Comparison of ENCODE assay signal across 19 cellular contexts in the genomic region with DNA sequence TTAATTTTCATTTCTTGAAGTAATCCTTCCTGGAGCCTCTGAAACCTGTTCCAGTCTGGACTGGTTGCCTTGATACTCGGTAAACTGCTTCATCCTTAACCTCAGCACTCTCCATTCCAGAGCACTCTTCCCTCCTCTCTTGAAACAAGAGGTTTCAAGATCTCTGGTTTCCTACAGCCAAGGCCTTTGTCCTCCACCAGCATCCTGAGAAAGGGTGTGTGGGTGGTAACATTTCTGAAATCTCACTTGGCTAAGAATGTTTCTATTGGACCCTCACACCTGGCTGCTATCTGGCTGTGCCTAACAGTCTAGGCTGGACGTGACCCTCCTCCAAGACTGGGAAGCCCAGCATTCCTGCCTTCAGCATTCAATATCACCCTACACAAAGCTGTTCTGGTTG.
A peak's percentile ranks its signal among the peaks of the same experiment; 100 is the strongest.
DNase-seq lines count a peak whose midpoint lies in the region; ATAC-seq and TF ChIP-seq lines count a peak whose summit lies in the region.
"Had no signal": no experiment of that assay in that cellular context is flagged by ENCODE, and none has a peak within 500 bp of the region (broad histone marks: within the 10 kb centered on the region; RNA-seq: fewer than 3 reads in every experiment).

No MANE protein-coding gene starts in this region.

- peaks cover 22% of the 10 kb centered on the region for H3F3A ChIP-seq in PC-9 (ENCODE audit: insufficient read depth, low read depth)

- no peaks in the 10 kb centered on the region for H3K4me1 Mint-ChIP-seq in activated CD8-positive, alpha-beta memory T cell treated with anti-CD3 and anti-CD28 coated beads, Interleukin-2, amount 10 ng/mL, durations not matched to agents 7 days and 5 days

- no peaks in the 10 kb centered on the region for H3K79me2 ChIP-seq in PC-9 (ENCODE audit: low read depth)

- H4K20me1 ChIP-seq in PC-9 (ENCODE audit: insufficient read depth): no peaks in the 10 kb centered on the region

- H3K27me3 Mint-ChIP-seq in activated CD8-positive, alpha-beta memory T cell treated with anti-CD3 and anti-CD28 coated beads, Interleukin-2, amount 10 ng/mL, durations not matched to agents 7 days and 5 days: no peaks in the 10 kb centered on the region

- TF ChIP-seq CTCF in PC-9 (conservative IDR thresholded peaks at IDR 0.05): no peak
- no peak for TF ChIP-seq CTCF in GM20000 (IDR thresholded peaks at IDR 0.05; ENCODE audit: extremely low read depth, missing control alignments)

- peaks cover 24% of the 10 kb centered on the region for H3K4me1 ChIP-seq in PC-9 (replicated peaks; ENCODE audit: insufficient read depth)
- H3K4me1 ChIP-seq: breast epithelium, tibial nerve had no signal

- H3K4me3 Mint-ChIP-seq in activated CD8-positive, alpha-beta memory T cell treated with anti-CD3 and anti-CD28 coated beads, Interleukin-2, amount 10 ng/mL, durations not matched to agents 7 days and 5 days: no peak overlapping the region
- H3K4me3 Mint-ChIP-seq: nephron, WTC11 had no signal

- no peaks in the 10 kb centered on the region for H3K9me3 ChIP-seq in PC-9 (ENCODE audit: insufficient read depth, low read depth)
- H3K9me3 ChIP-seq: breast epithelium, esophagus muscularis mucosa, spleen, tibial nerve had no signal

- H2AFZ ChIP-seq in PC-9: no peak overlapping the region

- no peak overlapping the region for H3K4me3 ChIP-seq in PC-9
- H3K4me3 ChIP-seq: breast epithelium, esophagus muscularis mucosa, spleen, tibial nerve had no signal

- peak overlapping the region; percentile 47 for H3K27ac Mint-ChIP-seq in activated CD8-positive, alpha-beta memory T cell treated with anti-CD3 and anti-CD28 coated beads, Interleukin-2, amount 10 ng/mL, durations not matched to agents 7 days and 5 days

- no TSS peak for BruUV-seq in PC-9 (replicated peaks; lab: Mats Ljungman, UMichigan)

- POLR2A ChIA-PET in PC-9 (lab: Charles Lee; ENCODE audit: unreplicated experiment): no interaction called here

- peaks cover 43% of the 10 kb centered on the region for H3K36me3 Mint-ChIP-seq in activated CD8-positive, alpha-beta memory T cell treated with anti-CD3 and anti-CD28 coated beads, Interleukin-2, amount 10 ng/mL, durations not matched to agents 7 days and 5 days

- peak overlapping the region; percentile 84; the same call in 1 of the 2 replicates for H3K27ac ChIP-seq in PC-9
- H3K27ac ChIP-seq: C4-2B, esophagus muscularis mucosa, tibial nerve had no signal

- intact Hi-C loops in PC-9 (cut with micrococcal nuclease; ENCODE audit: unreplicated experiment): no loop called here
- intact Hi-C loops in sciatic nerve (cut with DNase I): no loop called here

- no peaks in the 10 kb centered on the region for H3K9me2 ChIP-seq in PC-9 (ENCODE audit: insufficient read depth)

- peak overlapping the region; percentile 67; the same call in 1 of the 2 replicates for H3K4me2 ChIP-seq in PC-9

- H3K36me3 ChIP-seq in PC-9 (ENCODE audit: low read depth): no peaks in the 10 kb centered on the region

- CTCF ChIA-PET in activated CD8-positive, alpha-beta memory T cell treated with anti-CD3 and anti-CD28 coated beads, Interleukin-2, amount 10 ng/mL, durations not matched to agents 7 days and 5 days (lab: Charles Lee): interaction anchor here (1.2 kb wide), 1 partner anchor 11 kb away, joined by 3 read pairs; no protein-coding TSS in a partner anchor
- CTCF ChIA-PET in PC-9 (lab: Charles Lee): no interaction called here

- no peaks in the 10 kb centered on the region for H3K9me3 Mint-ChIP-seq in activated CD8-positive, alpha-beta memory T cell treated with anti-CD3 and anti-CD28 coated beads, Interleukin-2, amount 10 ng/mL, durations not matched to agents 7 days and 5 days (ENCODE audit: low read depth)
- H3K9me3 Mint-ChIP-seq: nephron, WTC11 had no signal

- DNase-seq in activated CD8-positive, alpha-beta memory T cell treated with anti-CD3 and anti-CD28 coated beads, Interleukin-2, amount 10 ng/mL, durations not matched to agents 7 days and 5 days: no peak
- no peak for DNase-seq in activated CD8-positive, alpha-beta memory T cell treated with anti-CD3 and anti-CD28 coated beads, Interleukin-2, amount 50 U/mL, for 4 hours
- no peak for DNase-seq in PC-9
- peak; percentile 12 for DNase-seq in dermis blood vessel endothelial cell
- DNase-seq in sciatic nerve (ENCODE audit: low spot score): peak; percentile 26
- no peak for DNase-seq in GM19238 (ENCODE audit: insufficient read length, low spot score)
- no peak for DNase-seq in GM20000 (ENCODE audit: low spot score)
- DNase-seq: DND-41, MM.1S, NCI-H1694, NCI-H446 treated with DMSO at 0.1 percent for 48 hours, spleen had no signal

- no peaks in the 10 kb centered on the region for H3K27me3 ChIP-seq in PC-9 (ENCODE audit: insufficient read depth, low read depth)
- H3K27me3 ChIP-seq: breast epithelium, esophagus muscularis mucosa, spleen, tibial nerve had no signal

- ATAC-seq in activated CD8-positive, alpha-beta memory T cell treated with anti-CD3 and anti-CD28 coated beads, Interleukin-2, amount 10 ng/mL, durations not matched to agents 7 days and 5 days: no peak
- ATAC-seq in sciatic nerve: no peak
- ATAC-seq in HG03097 (IDR thresholded peaks at IDR 0.05; ENCODE audit: low FRiP score, unreplicated experiment): no peak
- ATAC-seq: WTC11 had no signal

Comparison
In these comparisons a context has a peak if more than half of its experiments do, and no peak if none do; other contexts are left out.
1. DNase-seq: peak in dermis blood vessel endothelial cell (single experiment) and sciatic nerve (single experiment); none in activated CD8-positive, alpha-beta memory T cell treated with anti-CD3 and anti-CD28 coated beads, Interleukin-2, amount 10 ng/mL, durations not matched to agents 7 days and 5 days (single experiment), activated CD8-positive, alpha-beta memory T cell treated with anti-CD3 and anti-CD28 coated beads, Interleukin-2, amount 50 U/mL, for 4 hours (single experiment), PC-9 (0 of 2), GM19238 (single experiment) and GM20000 (single experiment).